ENCODE assay signal across 1 cellular context in the genomic region with DNA sequence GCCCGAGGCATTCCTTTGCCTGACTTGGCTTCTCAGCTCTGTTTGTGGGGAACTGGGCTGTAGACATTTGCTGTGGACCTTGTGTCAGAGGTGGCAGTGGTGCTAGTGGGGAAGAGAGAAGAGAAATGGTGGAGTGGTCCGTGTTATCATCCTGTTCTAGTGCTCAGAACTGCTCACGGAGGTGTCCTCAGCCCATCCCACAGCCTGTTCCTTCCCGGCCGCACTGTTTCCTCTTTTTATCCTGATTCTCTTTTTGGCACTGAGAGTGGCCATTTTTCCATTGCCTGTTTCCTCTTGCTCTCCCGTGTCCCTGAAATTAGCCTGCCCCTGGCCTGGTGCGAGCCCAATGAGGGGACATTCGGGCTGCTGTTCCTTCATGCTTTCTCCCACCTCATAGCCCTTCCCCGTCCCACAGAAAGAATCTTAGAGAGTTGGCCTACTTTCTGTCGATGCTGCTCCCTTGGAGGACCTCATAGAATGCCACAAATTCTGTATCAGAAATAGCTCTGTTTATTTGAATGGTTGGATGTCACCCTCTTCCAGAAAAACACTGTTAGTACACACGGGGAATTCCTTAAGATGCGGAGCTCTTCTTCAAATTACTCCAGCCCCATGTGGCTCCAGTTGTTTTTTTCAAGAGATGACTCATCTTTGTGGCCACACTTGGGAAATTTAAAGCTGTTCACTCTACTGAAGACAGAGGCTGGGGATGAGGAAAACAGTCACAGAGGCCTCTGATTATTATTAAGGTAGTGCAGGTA.
TF ChIP-seq lines count a peak whose summit lies in the region.

No MANE protein-coding gene starts in this region.

TF ChIP-seq in GM23338, 12 proteins besides CTCF, POLR2A, EP300 and RAD21 (continued from another document):
- no peak for TF ChIP-seq REST (IDR thresholded peaks at IDR 0.05; ENCODE audit: unreplicated experiment)
- no peak for TF ChIP-seq CREB1 (CRISPR knock-in tag; IDR thresholded peaks at IDR 0.05; ENCODE audit: low read depth)
- no peak for TF ChIP-seq STAT1 (IDR thresholded peaks at IDR 0.05; ENCODE audit: unreplicated experiment)
- TF ChIP-seq EZH2phosphoT487 (IDR thresholded peaks at IDR 0.05; ENCODE audit: unreplicated experiment), result no peak
- TF ChIP-seq POLR2AphosphoS5 (IDR thresholded peaks at IDR 0.05; ENCODE audit: low read depth), result no peak
TF ChIP-seq in GM23338: peak in this region for 0.
